ENCODE assay signal across 14 cellular contexts in genomic region chr3:135106445-135106844, GRCh38.
DNase-seq lines count a peak whose midpoint lies in the region; ATAC-seq and TF ChIP-seq lines count a peak whose summit lies in the region.
"Had no signal": no experiment of that assay in that cellular context is flagged by ENCODE, and none has a peak within 500 bp of the region (broad histone marks: within the 10 kb centered on the region; RNA-seq: fewer than 3 reads in every experiment).

No MANE protein-coding gene starts in this region.

- no peaks in the 10 kb centered on the region for H3K27me3 Mint-ChIP-seq in activated naive CD4-positive, alpha-beta T cell treated with anti-CD3 and anti-CD28 coated beads, Interleukin-2, amount 10 ng/mL, durations not matched to agents 7 days and 5 days
- H3K27me3 Mint-ChIP-seq in activated CD8-positive, alpha-beta memory T cell treated with anti-CD3 and anti-CD28 coated beads, Interleukin-2, amount 10 ng/mL, durations not matched to agents 7 days and 5 days = no peaks in the 10 kb centered on the region
- H3K27me3 Mint-ChIP-seq: activated B cell treated with CpG ODN at 0.5 μM for 24 hours had no signal

- ATAC-seq in activated CD8-positive, alpha-beta memory T cell treated with anti-CD3 and anti-CD28 coated beads, Interleukin-2, amount 10 ng/mL, durations not matched to agents 7 days and 5 days = no peak
- ATAC-seq in GM21381 (IDR thresholded peaks at IDR 0.05; ENCODE audit: unreplicated experiment) = no peak

- peak; percentile 41 for DNase-seq in activated naive CD4-positive, alpha-beta T cell treated with anti-CD3 and anti-CD28 coated beads, Interleukin-2, amount 10 ng/mL, durations not matched to agents 7 days and 5 days
- no peak for DNase-seq in activated naive CD4-positive, alpha-beta T cell treated with anti-CD3 and anti-CD28 coated beads, Interleukin-2, amount 50 U/mL, for 16 hours
- DNase-seq in NCI-H510A treated with DMSO at 0.1 percent for 48 hours (lab: John Stamatoyannopoulos, UW) = peak; percentile 76
- DNase-seq in erythroblast (lab: John Stamatoyannopoulos, UW) = peak; percentile 3 to 13
- DNase-seq in testis = peak; percentile 39
- DNase-seq in activated CD8-positive, alpha-beta memory T cell treated with anti-CD3 and anti-CD28 coated beads, Interleukin-2, amount 10 ng/mL, durations not matched to agents 7 days and 5 days = no peak
- DNase-seq in stimulated activated naive CD4-positive, alpha-beta T cell (lab: John Stamatoyannopoulos, UW) = no peak
- DNase-seq: activated B cell treated with CpG ODN at 0.5 μM for 24 hours; C1 segment of cervical spinal cord; cerebellar nuclear complex; NCI-H1105; stimulated activated CD4-positive, alpha-beta T cell treated with anti-CD3 and anti-CD28 coated beads, Interleukin-4, amount 100 ng/mL, for 4 hours had no signal

- H3K9me3 ChIP-seq in testis = no peaks in the 10 kb centered on the region

- H3K4me3 ChIP-seq in testis = no peak overlapping the region
- H3K4me3 ChIP-seq: lung had no signal

- H3K4me1 Mint-ChIP-seq in activated naive CD4-positive, alpha-beta T cell treated with anti-CD3 and anti-CD28 coated beads, Interleukin-2, amount 10 ng/mL, durations not matched to agents 7 days and 5 days = no peaks in the 10 kb centered on the region
- no peaks in the 10 kb centered on the region for H3K4me1 Mint-ChIP-seq in activated CD8-positive, alpha-beta memory T cell treated with anti-CD3 and anti-CD28 coated beads, Interleukin-2, amount 10 ng/mL, durations not matched to agents 7 days and 5 days
- H3K4me1 Mint-ChIP-seq: activated B cell treated with CpG ODN at 0.5 μM for 24 hours had no signal

- no peak overlapping the region for H3K27ac ChIP-seq in testis

- no peaks in the 10 kb centered on the region for H3K36me3 ChIP-seq in testis (ENCODE audit: low read depth, missing control alignments)

- CTCF ChIA-PET in activated naive CD4-positive, alpha-beta T cell treated with anti-CD3 and anti-CD28 coated beads, Interleukin-2, amount 10 ng/mL, durations not matched to agents 7 days and 5 days (lab: Charles Lee) = no interaction called here
- CTCF ChIA-PET in activated CD8-positive, alpha-beta memory T cell treated with anti-CD3 and anti-CD28 coated beads, Interleukin-2, amount 10 ng/mL, durations not matched to agents 7 days and 5 days (lab: Charles Lee) = no interaction called here

- WGBS in testis, 2 donors = 65 to 71% methylated on average over 6 to 8 of the region's 8 CpGs

- TF ChIP-seq CTCF in testis (IDR thresholded peaks at IDR 0.05) = no peak

- intact Hi-C loops in testis (cut with DNase I; ENCODE audit: low total_unique reads) = no loop called here

- no peaks in the 10 kb centered on the region for H3K9me3 Mint-ChIP-seq in activated naive CD4-positive, alpha-beta T cell treated with anti-CD3 and anti-CD28 coated beads, Interleukin-2, amount 10 ng/mL, durations not matched to agents 7 days and 5 days
- no peaks in the 10 kb centered on the region for H3K9me3 Mint-ChIP-seq in activated CD8-positive, alpha-beta memory T cell treated with anti-CD3 and anti-CD28 coated beads, Interleukin-2, amount 10 ng/mL, durations not matched to agents 7 days and 5 days (ENCODE audit: low read depth)
- H3K9me3 Mint-ChIP-seq: activated B cell treated with CpG ODN at 0.5 μM for 24 hours had no signal

- no peak overlapping the region for H3K4me3 Mint-ChIP-seq in activated naive CD4-positive, alpha-beta T cell treated with anti-CD3 and anti-CD28 coated beads, Interleukin-2, amount 10 ng/mL, durations not matched to agents 7 days and 5 days
- no peak overlapping the region for H3K4me3 Mint-ChIP-seq in activated CD8-positive, alpha-beta memory T cell treated with anti-CD3 and anti-CD28 coated beads, Interleukin-2, amount 10 ng/mL, durations not matched to agents 7 days and 5 days
- H3K4me3 Mint-ChIP-seq: activated B cell treated with CpG ODN at 0.5 μM for 24 hours had no signal

- no peaks in the 10 kb centered on the region for H3K36me3 Mint-ChIP-seq in activated naive CD4-positive, alpha-beta T cell treated with anti-CD3 and anti-CD28 coated beads, Interleukin-2, amount 10 ng/mL, durations not matched to agents 7 days and 5 days
- no peaks in the 10 kb centered on the region for H3K36me3 Mint-ChIP-seq in activated CD8-positive, alpha-beta memory T cell treated with anti-CD3 and anti-CD28 coated beads, Interleukin-2, amount 10 ng/mL, durations not matched to agents 7 days and 5 days

- no peaks in the 10 kb centered on the region for H3K27me3 ChIP-seq in testis

- TF ChIP-seq POLR2A in erythroblast (IDR thresholded peaks at IDR 0.05; ENCODE audit: low read length) (no peak), testis (IDR thresholded peaks at IDR 0.05) (no peak)

- no peaks in the 10 kb centered on the region for H3K4me1 ChIP-seq in testis

- H3K27ac Mint-ChIP-seq in activated naive CD4-positive, alpha-beta T cell treated with anti-CD3 and anti-CD28 coated beads, Interleukin-2, amount 10 ng/mL, durations not matched to agents 7 days and 5 days = no peak overlapping the region
- no peak overlapping the region for H3K27ac Mint-ChIP-seq in activated CD8-positive, alpha-beta memory T cell treated with anti-CD3 and anti-CD28 coated beads, Interleukin-2, amount 10 ng/mL, durations not matched to agents 7 days and 5 days
- H3K27ac Mint-ChIP-seq: activated B cell treated with CpG ODN at 0.5 μM for 24 hours had no signal

Comparison
In these comparisons a context has a peak if more than half of its experiments do, and no peak if none do; other contexts are left out.
1. DNase-seq: peak in activated naive CD4-positive, alpha-beta T cell treated with anti-CD3 and anti-CD28 coated beads, Interleukin-2, amount 10 ng/mL, durations not matched to agents 7 days and 5 days (single experiment), NCI-H510A treated with DMSO at 0.1 percent for 48 hours (single experiment), erythroblast (2 of 2) and testis (single experiment); none in activated naive CD4-positive, alpha-beta T cell treated with anti-CD3 and anti-CD28 coated beads, Interleukin-2, amount 50 U/mL, for 16 hours (single experiment), activated CD8-positive, alpha-beta memory T cell treated with anti-CD3 and anti-CD28 coated beads, Interleukin-2, amount 10 ng/mL, durations not matched to agents 7 days and 5 days (single experiment) and stimulated activated naive CD4-positive, alpha-beta T cell (0 of 6).